Comparison of ENCODE assay signal across 9 cellular contexts in genomic region chr1:16009030-16009460, GRCh38. TPM values are rescaled to one million over a fixed set of nuclear protein-coding genes. Genes with fewer than 3 reads are reported as not detected.
DNase-seq lines count a peak whose midpoint lies in the region; ATAC-seq and TF ChIP-seq lines count a peak whose summit lies in the region.
"Had no signal": no experiment of that assay in that cellular context is flagged by ENCODE, and none has a peak within 500 bp of the region (broad histone marks: within the 10 kb centered on the region; RNA-seq: fewer than 3 reads in every experiment).

No MANE protein-coding gene starts in this region.

- H3K4me3 Mint-ChIP-seq in type B pancreatic cell, result no peak overlapping the region

- TF ChIP-seq CTCF in type B pancreatic cell (conservative IDR thresholded peaks at IDR 0.05), result peak; percentile 99

- H3K79me1 ChIP-seq in trophoblast cell (ENCODE audit: low read length), result peaks cover 6% of the 10 kb centered on the region

- H3K79me2 ChIP-seq in Karpas-422 (ENCODE audit: low read length) (no peaks in the 10 kb centered on the region), trophoblast cell (ENCODE audit: control insufficient read depth, insufficient read depth, low read length, poor library complexity) (no peaks in the 10 kb centered on the region)

- no peak overlapping the region for H2BK5ac ChIP-seq in trophoblast cell (ENCODE audit: low read depth, low read length, poor library complexity)

- no peak for ATAC-seq in HG03095 (IDR thresholded peaks at IDR 0.05; ENCODE audit: unreplicated experiment)

- H3K4me1 ChIP-seq in Karpas-422 (ENCODE audit: low read length) (peaks cover 29% of the 10 kb centered on the region), trophoblast cell (ENCODE audit: control insufficient read depth in 1 of 2, insufficient read depth in 2 of 2, low read length in 2 of 2) (peaks cover 10 to 13% of the 10 kb centered on the region in 2 experiments)

- H3K4me3 ChIP-seq in Karpas-422 (ENCODE audit: low read length), result no peak overlapping the region
- H3K4me3 ChIP-seq in trophoblast cell (ENCODE audit: low read depth, low read length), result no peak overlapping the region

- H3K9me2 ChIP-seq in Karpas-422 (replicated peaks; ENCODE audit: insufficient read depth, low read length), result no peaks in the 10 kb centered on the region

- H2AK5ac ChIP-seq in trophoblast cell (ENCODE audit: low read length), result no peak overlapping the region

- H3K27ac Mint-ChIP-seq in type B pancreatic cell, result no peak overlapping the region

- no peak overlapping the region for H4K91ac ChIP-seq in trophoblast cell (ENCODE audit: low read depth, low read length)

- H3K9me3 ChIP-seq in Karpas-422 (ENCODE audit: low read length), result no peaks in the 10 kb centered on the region
- peaks cover 4% of the 10 kb centered on the region for H3K9me3 ChIP-seq in trophoblast cell (ENCODE audit: insufficient read depth, low read depth, low read length)

- H3K4ac ChIP-seq in trophoblast cell (ENCODE audit: low read depth, low read length), result no peak overlapping the region

- no peak overlapping the region for H3K4me2 ChIP-seq in Karpas-422 (ENCODE audit: low read depth, low read length, poor library complexity, severe bottlenecking)
- no peak overlapping the region for H3K4me2 ChIP-seq in trophoblast cell (ENCODE audit: low read length)

- H3K23ac ChIP-seq in trophoblast cell (ENCODE audit: low read length), result no peak overlapping the region

- DNase-seq in DMS79 (lab: John Stamatoyannopoulos, UW), result peak; percentile 43
- peak; percentile 86 for DNase-seq in Karpas-422
- peak; percentile 76 for DNase-seq in SK-MEL-5 (ENCODE audit: low read depth, low spot score)
- peak; percentile 91 for DNase-seq in activated effector memory CD4-positive, alpha-beta T cell treated with anti-CD3 and anti-CD28 coated beads, Interleukin-2, amount 50 U/mL, for 16 hours
- peak; percentile 43 for DNase-seq in foreskin melanocyte
- DNase-seq in trophoblast cell, result peak; percentile 64 to 90
- DNase-seq in type B pancreatic cell (ENCODE audit: extremely low spot score, unreplicated experiment), result peak; percentile 90

- no peak overlapping the region for H3K14ac ChIP-seq in trophoblast cell (ENCODE audit: low read length)

- no peaks in the 10 kb centered on the region for H3K4me1 Mint-ChIP-seq in type B pancreatic cell (ENCODE audit: unreplicated experiment)

- no peak overlapping the region for H2BK12ac ChIP-seq in trophoblast cell (ENCODE audit: low read length)

- H3K27me3 Mint-ChIP-seq in type B pancreatic cell, result no peaks in the 10 kb centered on the region

- H3K9ac ChIP-seq in Karpas-422 (ENCODE audit: low read length), result no peak overlapping the region
- no peak overlapping the region for H3K9ac ChIP-seq in trophoblast cell (ENCODE audit: low read length)

- in situ Hi-C loops in SK-MEL-5 (cut with HindIII; ENCODE audit: low pct_unique_long_range_greater_than_20kb, low sequenced_read_pairs), result no loop called here

- H4K12ac ChIP-seq in trophoblast cell (ENCODE audit: low read depth, low read length), result no peak overlapping the region

- H2AFZ ChIP-seq in Karpas-422 (ENCODE audit: low read length) (no peak overlapping the region), trophoblast cell (ENCODE audit: insufficient read depth, low read length, poor library complexity) (no peak overlapping the region)

- WGBS in trophoblast cell (ENCODE audit: extremely low coverage, insufficient coverage, insufficient read length), result no CpG with 5 or more reads among the region's 4 CpGs

- H3K27me3 ChIP-seq in Karpas-422 (ENCODE audit: low read length) (no peaks in the 10 kb centered on the region), trophoblast cell (ENCODE audit: insufficient read depth, low read length) (no peaks in the 10 kb centered on the region)

- no peaks in the 10 kb centered on the region for H3K9me3 Mint-ChIP-seq in type B pancreatic cell

- no peaks in the 10 kb centered on the region for H3K36me3 ChIP-seq in Karpas-422 (ENCODE audit: insufficient read depth, low read length)
- no peaks in the 10 kb centered on the region for H3K36me3 ChIP-seq in trophoblast cell (ENCODE audit: control insufficient read depth in 1 of 2, insufficient read depth in 2 of 2, low read length in 2 of 2)

- no peak overlapping the region for H4K8ac ChIP-seq in trophoblast cell (ENCODE audit: low read depth, low read length)

- H3K18ac ChIP-seq in trophoblast cell (ENCODE audit: low read length), result no peak overlapping the region

- no peaks in the 10 kb centered on the region for H3K36me3 Mint-ChIP-seq in type B pancreatic cell

- no peaks in the 10 kb centered on the region for H4K20me1 ChIP-seq in Karpas-422 (ENCODE audit: insufficient read depth, low read depth, low read length)

- no peak overlapping the region for H2BK120ac ChIP-seq in trophoblast cell (ENCODE audit: insufficient read depth, low read length, poor library complexity)

- H3K27ac ChIP-seq in Karpas-422 (ENCODE audit: low read length) (no peak overlapping the region), trophoblast cell (ENCODE audit: low read depth, low read length) (no peak overlapping the region)

RNA-seq across cellular contexts. Expression of gene SRARP, which starts 5.0 kb away (rescaled TPM):
- total RNA-seq in Karpas-422 (2014; rRNA removed; shearing (Covaris generic); ENCODE audit: low replicate concordance), result 0.04 TPM in 1 of 2 replicates, not detected in the other
- not detected in 2 replicates for total RNA-seq in SK-MEL-5 (2014; rRNA removed; shearing (Covaris generic))
- polyA plus RNA-seq in SK-MEL-5 (2015; cell fraction: cytosol; rRNA removed), result not detected in 2 replicates
- polyA plus RNA-seq in SK-MEL-5 (2015; cell fraction: nucleus; rRNA removed), result not detected in 2 replicates
- polyA plus RNA-seq in trophoblast cell (2013), result not detected in 2 replicates
- total RNA-seq in type B pancreatic cell (ENCODE audit: low replicate concordance), result not detected in 2 replicates
- polyA plus RNA-seq: adipose tissue had no signal

RNA-seq across cellular contexts. Expression of gene HSPB7, which starts 8.8 kb away (rescaled TPM):
- total RNA-seq in Karpas-422 (2014; rRNA removed; shearing (Covaris generic); ENCODE audit: low replicate concordance), result not detected in 2 replicates
- 0.66 TPM in 1 of 2 replicates, not detected in the other for total RNA-seq in SK-MEL-5 (2014; rRNA removed; shearing (Covaris generic))
- polyA plus RNA-seq in SK-MEL-5 (2015; cell fraction: cytosol; rRNA removed), result 0.29 and 1.4 TPM in 2 replicates
- 0.07 TPM in 1 of 2 replicates, not detected in the other for polyA plus RNA-seq in SK-MEL-5 (2015; cell fraction: nucleus; rRNA removed)
- 3.0 and 3.8 TPM in 2 replicates for polyA plus RNA-seq in trophoblast cell (2013)
- total RNA-seq in type B pancreatic cell (ENCODE audit: low replicate concordance), result 0.48 and 0.64 TPM in 2 replicates

RNA-seq across cellular contexts. Expression of gene CLCNKA, which starts 12.8 kb away (rescaled TPM):
- not detected in 2 replicates for total RNA-seq in Karpas-422 (2014; rRNA removed; shearing (Covaris generic); ENCODE audit: low replicate concordance)
- total RNA-seq in SK-MEL-5 (2014; rRNA removed; shearing (Covaris generic)), result not detected in 2 replicates
- not detected in 2 replicates for polyA plus RNA-seq in SK-MEL-5 (2015; cell fraction: cytosol; rRNA removed)
- 0.28 TPM in 1 of 2 replicates, not detected in the other for polyA plus RNA-seq in SK-MEL-5 (2015; cell fraction: nucleus; rRNA removed)
- 0.12 and 0.19 TPM in 2 replicates for polyA plus RNA-seq in trophoblast cell (2013)
- 0.38 and 1.6 TPM in 2 replicates for total RNA-seq in type B pancreatic cell (ENCODE audit: low replicate concordance)

RNA-seq across cellular contexts. Expression of gene ZBTB17, which starts 33.1 kb away (rescaled TPM):
- 25.9 and 26.8 TPM in 2 replicates for total RNA-seq in Karpas-422 (2014; rRNA removed; shearing (Covaris generic); ENCODE audit: low replicate concordance)
- 30.6 and 35.5 TPM in 2 replicates for total RNA-seq in SK-MEL-5 (2014; rRNA removed; shearing (Covaris generic))
- 34.0 and 37.9 TPM in 2 replicates for polyA plus RNA-seq in SK-MEL-5 (2015; cell fraction: cytosol; rRNA removed)
- polyA plus RNA-seq in SK-MEL-5 (2015; cell fraction: nucleus; rRNA removed), result 165 and 166 TPM in 2 replicates
- 28.3 and 29.2 TPM in 2 replicates for polyA plus RNA-seq in trophoblast cell (2013)
- 27.8 and 42.2 TPM in 2 replicates for total RNA-seq in type B pancreatic cell (ENCODE audit: low replicate concordance)

RNA-seq across cellular contexts. Expression of gene CLCNKB, which starts 34.5 kb away (rescaled TPM):
- not detected in 2 replicates for total RNA-seq in Karpas-422 (2014; rRNA removed; shearing (Covaris generic); ENCODE audit: low replicate concordance)
- 0.05 TPM in 1 of 2 replicates, not detected in the other for total RNA-seq in SK-MEL-5 (2014; rRNA removed; shearing (Covaris generic))
- 0.10 TPM in 1 of 2 replicates, not detected in the other for polyA plus RNA-seq in SK-MEL-5 (2015; cell fraction: cytosol; rRNA removed)
- polyA plus RNA-seq in SK-MEL-5 (2015; cell fraction: nucleus; rRNA removed), result 0.54 TPM in 1 of 2 replicates, not detected in the other
- polyA plus RNA-seq in trophoblast cell (2013), result 0.17 and 0.18 TPM in 2 replicates
- total RNA-seq in type B pancreatic cell (ENCODE audit: low replicate concordance), result 0.95 and 1.6 TPM in 2 replicates
